ENCODE assay signal across 1 cellular context in the genomic region with DNA sequence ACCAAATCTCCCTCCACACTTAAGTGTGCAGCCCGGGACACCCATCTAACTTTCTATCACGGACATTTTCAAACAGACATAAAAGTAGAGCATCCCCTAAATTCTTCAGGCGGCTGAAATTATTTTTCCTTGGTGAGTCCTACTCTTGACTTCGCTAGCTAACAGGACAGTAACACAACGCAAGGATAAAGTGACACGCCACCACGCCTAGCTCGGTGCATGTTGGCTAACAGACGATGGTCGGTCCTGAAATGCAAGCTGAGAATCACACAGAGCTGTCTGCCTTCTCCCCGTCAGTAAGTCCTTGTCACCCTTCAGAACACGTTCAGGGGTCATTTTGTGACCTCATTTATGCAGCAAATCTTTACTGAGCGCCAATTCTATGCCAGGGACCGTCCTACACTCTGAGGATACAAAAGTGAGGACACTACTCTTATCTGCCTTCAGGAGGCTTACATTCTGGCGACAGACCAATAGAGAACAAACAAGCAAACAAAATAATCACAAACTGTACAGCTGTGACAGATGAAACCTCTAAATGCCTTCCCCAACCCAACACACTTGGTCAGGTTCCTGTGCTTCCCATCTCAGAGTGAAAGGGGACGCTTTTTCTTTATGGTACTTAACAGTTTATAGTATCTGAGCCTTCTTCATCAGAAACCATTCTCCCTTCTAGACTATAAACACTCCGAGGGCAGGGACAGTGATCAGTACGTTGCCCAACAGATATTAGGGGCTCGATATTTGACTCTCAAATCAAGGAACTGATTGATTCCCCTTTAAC.
TF ChIP-seq lines count a peak whose summit lies in the region.

No MANE protein-coding gene starts in this region.

TF ChIP-seq in endothelial cell of umbilical vein, 7 proteins besides CTCF, POLR2A, EP300 and RAD21:
- TF ChIP-seq, protein P1, sequence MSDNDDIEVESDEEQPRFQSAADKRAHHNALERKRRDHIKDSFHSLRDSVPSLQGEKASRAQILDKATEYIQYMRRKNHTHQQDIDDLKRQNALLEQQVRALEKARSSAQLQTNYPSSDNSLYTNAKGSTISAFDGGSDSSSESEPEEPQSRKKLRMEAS (IDR thresholded peaks at IDR 0.05; ENCODE audit: insufficient read depth, insufficient read length): no peak
- TF ChIP-seq POLR2AphosphoS5 (IDR thresholded peaks at IDR 0.05; ENCODE audit: insufficient read depth, low read depth, low read length): no peak
